ENCODE assay signal across 13 cellular contexts in the genomic region with DNA sequence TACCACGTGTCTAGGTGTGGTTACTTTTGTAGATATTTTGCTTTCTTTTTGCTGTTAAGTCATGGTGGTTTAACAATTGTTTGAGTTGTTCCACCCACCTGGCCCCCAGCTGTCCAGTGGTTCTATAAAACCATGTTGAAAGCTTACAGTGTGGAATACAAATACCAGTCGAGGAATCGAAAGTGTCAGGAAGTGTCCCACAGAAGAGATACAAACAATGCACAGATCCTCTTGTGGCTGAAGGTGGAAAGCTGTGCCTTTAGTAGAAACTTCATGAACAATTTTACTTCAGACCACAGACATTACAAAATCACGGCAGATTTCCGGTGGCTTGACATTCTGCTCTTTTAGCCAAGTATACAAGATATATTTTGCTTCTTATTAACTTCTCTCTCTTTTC.
DNase-seq lines count a peak whose midpoint lies in the region; TF ChIP-seq lines count a peak whose summit lies in the region.
"Had no signal": no experiment of that assay in that cellular context is flagged by ENCODE, and none has a peak within 500 bp of the region (broad histone marks: within the 10 kb centered on the region; RNA-seq: fewer than 3 reads in every experiment).

No MANE protein-coding gene starts in this region.

- H3K27me3 ChIP-seq in BLaER1 treated with 17β-estradiol and CSF1 and Interleukin-3, amounts not matched to agents 10 nM and 100 nM, result no peaks in the 10 kb centered on the region
- no peaks in the 10 kb centered on the region for H3K27me3 ChIP-seq in mucosa of rectum (ENCODE audit: control insufficient read depth in 2 of 2, insufficient read depth in 2 of 2, low read length in 2 of 2)
- no peaks in the 10 kb centered on the region for H3K27me3 ChIP-seq in tibial artery

- H3K27ac ChIP-seq in BLaER1 treated with 17β-estradiol and CSF1 and Interleukin-3, amounts not matched to agents 10 nM and 100 nM, result peak overlapping the region in 10 of 11 experiments; percentile 9 to 73 (median 61); a peak in 17 of 22 replicates
- no peak overlapping the region for H3K27ac ChIP-seq in mucosa of rectum (ENCODE audit: low read depth in 2 of 2, low read length in 2 of 2)
- no peak overlapping the region for H3K27ac ChIP-seq in tibial artery

- peak overlapping the region in 8 of 10 experiments; percentile 11 to 58 (median 42); a peak in 13 of 20 replicates for H3K4me3 ChIP-seq in BLaER1 treated with 17β-estradiol and CSF1 and Interleukin-3, amounts not matched to agents 10 nM and 100 nM
- H3K4me3 ChIP-seq in mucosa of rectum (ENCODE audit: low read length in 2 of 2), result peak overlapping the region; percentile 46 to 50
- no peak overlapping the region for H3K4me3 ChIP-seq in tibial artery

- H4K20me1 ChIP-seq in BLaER1 treated with 17β-estradiol and CSF1 and Interleukin-3, amounts not matched to agents 10 nM and 100 nM, result no peaks in the 10 kb centered on the region

- intact Hi-C loops in tibial artery (cut with DNase I; ENCODE audit: low total_unique reads), result no loop called here

- peak overlapping the region; percentile 49 to 87 (median 67) for H3K4me2 ChIP-seq in BLaER1 treated with 17β-estradiol and CSF1 and Interleukin-3, amounts not matched to agents 10 nM and 100 nM

- peaks cover 13 to 38% (median 22%) of the 10 kb centered on the region in 10 experiments for H3K4me1 ChIP-seq in BLaER1 treated with 17β-estradiol and CSF1 and Interleukin-3, amounts not matched to agents 10 nM and 100 nM
- H3K4me1 ChIP-seq in mucosa of rectum (ENCODE audit: control insufficient read depth in 2 of 2, insufficient read depth in 2 of 2, low read length in 2 of 2) (peaks cover 0 to 4% of the 10 kb centered on the region in 2 donors), tibial artery (peaks cover 0 to 6% (median 2%) of the 10 kb centered on the region in 4 donors)

- peak; percentile 20 for DNase-seq in LoVo (ENCODE audit: low spot score)
- DNase-seq in astrocyte of the hippocampus (ENCODE audit: low read depth, low spot score), result peak; percentile 5
- DNase-seq in SHP77 treated with DMSO at 0.1 percent for 48 hours (lab: John Stamatoyannopoulos, UW), result no peak
- no peak for DNase-seq in SIG-M5 (lab: John Stamatoyannopoulos, UW)
- no peak for DNase-seq in NCI-H82 (lab: John Stamatoyannopoulos, UW)
- DNase-seq in tibial artery, result no peak
- DNase-seq: activated CD8-positive, alpha-beta T cell treated with anti-CD3 and anti-CD28 coated beads for 36 hours; naive B cell; NCI-H226; stimulated activated CD4-positive, alpha-beta T cell treated with anti-CD3 and anti-CD28 coated beads, Interleukin-2, amount 100 ng/mL, for 24 hours; T-helper 1 cell had no signal

- H3K9me3 ChIP-seq in BLaER1 treated with 17β-estradiol and CSF1 and Interleukin-3, amounts not matched to agents 10 nM and 100 nM (replicated peaks in 1 of 11), result no peaks in the 10 kb centered on the region
- no peaks in the 10 kb centered on the region for H3K9me3 ChIP-seq in mucosa of rectum (ENCODE audit: control insufficient read depth in 2 of 2, low read length in 2 of 2)
- H3K9me3 ChIP-seq in tibial artery, result no peaks in the 10 kb centered on the region

- peak overlapping the region in 8 of 11 experiments; percentile 3 to 73 (median 50); a peak in 13 of 22 replicates for H3K9ac ChIP-seq in BLaER1 treated with 17β-estradiol and CSF1 and Interleukin-3, amounts not matched to agents 10 nM and 100 nM
- no peak overlapping the region for H3K9ac ChIP-seq in mucosa of rectum (ENCODE audit: low read depth in 1 of 2, low read length in 2 of 2)

- H3K36me3 ChIP-seq in BLaER1 treated with 17β-estradiol and CSF1 and Interleukin-3, amounts not matched to agents 10 nM and 100 nM, result no peaks in the 10 kb centered on the region
- no peaks in the 10 kb centered on the region for H3K36me3 ChIP-seq in mucosa of rectum (ENCODE audit: control insufficient read depth in 2 of 2, insufficient read depth in 2 of 2, low read length in 2 of 2)
- no peaks in the 10 kb centered on the region for H3K36me3 ChIP-seq in tibial artery

- TF ChIP-seq CTCF in tibial artery (IDR thresholded peaks at IDR 0.05), result no peak

Comparison
In these comparisons a context has a peak if more than half of its experiments do, and no peak if none do; other contexts are left out.
1. H3K27ac ChIP-seq: peak in BLaER1 treated with 17β-estradiol and CSF1 and Interleukin-3, amounts not matched to agents 10 nM and 100 nM (10 of 11); none in mucosa of rectum (0 of 2) and tibial artery (0 of 2).
2. H3K4me3 ChIP-seq: peak in BLaER1 treated with 17β-estradiol and CSF1 and Interleukin-3, amounts not matched to agents 10 nM and 100 nM (8 of 10) and mucosa of rectum (2 of 2); none in tibial artery (0 of 2).
3. H3K9ac ChIP-seq: peak in BLaER1 treated with 17β-estradiol and CSF1 and Interleukin-3, amounts not matched to agents 10 nM and 100 nM (8 of 11); none in mucosa of rectum (0 of 2).
4. DNase-seq: peak in LoVo (single experiment) and astrocyte of the hippocampus (single experiment); none in SHP77 treated with DMSO at 0.1 percent for 48 hours (single experiment), SIG-M5 (single experiment), NCI-H82 (single experiment) and tibial artery (0 of 2).